1 cellular context compared by ENCODE assay signal in genomic region chrX:72572248-72573157, GRCh38.
TF ChIP-seq lines count a peak whose summit lies in the region.

HDAC8 (minus strand) TSS chrX:72572843; CDS start chrX:72572761, 82 bp downstream.

TF ChIP-seq in HEK293, 187 proteins besides CTCF, POLR2A, EP300 and RAD21 (continued from another document):
- no peak for TF ChIP-seq ZNF785 (tag by site-specific recombination; IDR thresholded peaks at IDR 0.05)
